ENCODE assay signal across 13 cellular contexts in genomic region chr17:57832299-57832698, GRCh38. TPM values are rescaled to one million over a fixed set of nuclear protein-coding genes. Genes with fewer than 3 reads are reported as not detected.
DNase-seq lines count a peak whose midpoint lies in the region; FAIRE-seq and TF ChIP-seq lines count a peak whose summit lies in the region.
"Had no signal": no experiment of that assay in that cellular context is flagged by ENCODE, and none has a peak within 500 bp of the region (broad histone marks: within the 10 kb centered on the region; RNA-seq: fewer than 3 reads in every experiment).

No MANE protein-coding gene starts in this region.

- FAIRE-seq in GM12891 (lab: Jason Lieb, UNC): no peak

- no peak for TF ChIP-seq POLR2A in GM12891 (IDR thresholded peaks at IDR 0.05; ENCODE audit: low read depth, low read length)

- H3K36me3 ChIP-seq in hepatocyte (replicated peaks; ENCODE audit: insufficient read depth, low read depth) (no peaks in the 10 kb centered on the region), smooth muscle cell (ENCODE audit: low read depth) (no peaks in the 10 kb centered on the region)

- H3K9me2 ChIP-seq in hepatocyte (replicated peaks; ENCODE audit: insufficient read depth): no peaks in the 10 kb centered on the region

- H3K27ac ChIP-seq in hepatocyte (no peak overlapping the region), smooth muscle cell (ENCODE audit: low read depth) (no peak overlapping the region)
- H3K27ac ChIP-seq: KMS-11 had no signal

- DNase-seq in GM12891 (ENCODE audit: insufficient read length, low spot score) (no peak), NOMO-1 treated with dmso at 0.1 percent for 144 hours (lab: John Stamatoyannopoulos, UW; ENCODE audit: unreplicated experiment) (peak; percentile 55), hepatocyte (ENCODE audit: low spot score) (no peak), smooth muscle cell (lab: John Stamatoyannopoulos, UW; ENCODE audit: unreplicated experiment) (no peak), T1000 (lab: John Stamatoyannopoulos, UW) (no peak), NCI-H226 (no peak), HCEC 1CT (no peak)
- DNase-seq in activated CD4-positive, alpha-beta T cell treated with anti-CD3 and anti-CD28 coated beads, Interleukin-2, amount 50 U/mL, for 4 hours: no peak
- DNase-seq: activated CD4-positive, alpha-beta T cell treated with anti-CD3 and anti-CD28 coated beads, Interleukin-2, amount 10 ng/mL, durations not matched to agents 24 days and 14 days; erythroblast; naive thymus-derived CD4-positive, alpha-beta T cell; stimulated activated CD4-positive, alpha-beta T cell treated with anti-CD3 and anti-CD28 coated beads, Interleukin-4, amount 100 ng/mL, for 4 hours had no signal

- no peaks in the 10 kb centered on the region for H3K27me3 ChIP-seq in hepatocyte
- no peaks in the 10 kb centered on the region for H3K27me3 ChIP-seq in smooth muscle cell (ENCODE audit: low read depth)

- H3F3A ChIP-seq in smooth muscle cell (ENCODE audit: low read depth): peaks cover 6% of the 10 kb centered on the region

- H4K20me1 ChIP-seq in hepatocyte (ENCODE audit: insufficient read depth, poor library complexity, severe bottlenecking): no peaks in the 10 kb centered on the region
- no peaks in the 10 kb centered on the region for H4K20me1 ChIP-seq in smooth muscle cell (ENCODE audit: low read depth)

- H3K9ac ChIP-seq in smooth muscle cell (ENCODE audit: low read depth): no peak overlapping the region
- H3K9ac ChIP-seq: KMS-11 had no signal

- WGBS in hepatocyte (ENCODE audit: low lambda C conversion rate, missing lambda C conversion rate): 90% methylated on average over 2 of the region's 2 CpGs
- 92% methylated on average over 2 of the region's 2 CpGs for WGBS in smooth muscle cell (ENCODE audit: low lambda C conversion rate)

- TF ChIP-seq CTCF in hepatocyte (IDR thresholded peaks at IDR 0.05; ENCODE audit: poor library complexity): no peak
- TF ChIP-seq CTCF in smooth muscle cell (IDR thresholded peaks at IDR 0.05; ENCODE audit: borderline replicate concordance, insufficient read depth, poor library complexity, severe bottlenecking): no peak

- no peak overlapping the region for H2AFZ ChIP-seq in hepatocyte
- no peak overlapping the region for H2AFZ ChIP-seq in smooth muscle cell (ENCODE audit: low read depth)

- H3K4me2 ChIP-seq in hepatocyte (peak overlapping the region; percentile 85), smooth muscle cell (peak overlapping the region; percentile 90)
- H3K4me2 ChIP-seq: KMS-11 had no signal

- H3K9me3 ChIP-seq in hepatocyte (ENCODE audit: low read depth): no peaks in the 10 kb centered on the region
- no peaks in the 10 kb centered on the region for H3K9me3 ChIP-seq in smooth muscle cell (replicated peaks; ENCODE audit: low read depth)

- H3K4me3 ChIP-seq in hepatocyte: no peak overlapping the region
- no peak overlapping the region for H3K4me3 ChIP-seq in smooth muscle cell

- H3K4me1 ChIP-seq in hepatocyte (ENCODE audit: insufficient read depth) (no peaks in the 10 kb centered on the region), smooth muscle cell (ENCODE audit: low read depth) (peaks cover 9% of the 10 kb centered on the region)

- H3K79me2 ChIP-seq in hepatocyte (no peaks in the 10 kb centered on the region), smooth muscle cell (ENCODE audit: low read depth) (no peaks in the 10 kb centered on the region)

TF ChIP-seq in GM12891, 5 proteins besides CTCF, POLR2A, EP300 and RAD21:
- TF ChIP-seq SPI1 (IDR thresholded peaks at IDR 0.05; ENCODE audit: low read depth, low read length) (0 out of 2 replicates have a peak, but pooled peaks have one; percentile 13), POLR2AphosphoS5 (IDR thresholded peaks at IDR 0.05; ENCODE audit: low read depth, low read length) (no peak)

RNA-seq across cellular contexts. Expression of gene MRPS23, which starts 17.5 kb away (rescaled TPM):
- polyA plus RNA-seq in GM12891 (2012; ENCODE audit: low read depth, missing spikeins): 68.2 TPM
- 21.9 and 35.1 TPM in 2 replicates for total RNA-seq in hepatocyte
- polyA plus RNA-seq in hepatocyte: 44.2 and 50.4 TPM in 2 replicates
- 32.3 and 33.1 TPM in 2 replicates for total RNA-seq in smooth muscle cell
- polyA plus RNA-seq in smooth muscle cell: 48.4 and 51.1 TPM in 2 replicates
